ENCODE assay signal across 12 cellular contexts in the genomic region with DNA sequence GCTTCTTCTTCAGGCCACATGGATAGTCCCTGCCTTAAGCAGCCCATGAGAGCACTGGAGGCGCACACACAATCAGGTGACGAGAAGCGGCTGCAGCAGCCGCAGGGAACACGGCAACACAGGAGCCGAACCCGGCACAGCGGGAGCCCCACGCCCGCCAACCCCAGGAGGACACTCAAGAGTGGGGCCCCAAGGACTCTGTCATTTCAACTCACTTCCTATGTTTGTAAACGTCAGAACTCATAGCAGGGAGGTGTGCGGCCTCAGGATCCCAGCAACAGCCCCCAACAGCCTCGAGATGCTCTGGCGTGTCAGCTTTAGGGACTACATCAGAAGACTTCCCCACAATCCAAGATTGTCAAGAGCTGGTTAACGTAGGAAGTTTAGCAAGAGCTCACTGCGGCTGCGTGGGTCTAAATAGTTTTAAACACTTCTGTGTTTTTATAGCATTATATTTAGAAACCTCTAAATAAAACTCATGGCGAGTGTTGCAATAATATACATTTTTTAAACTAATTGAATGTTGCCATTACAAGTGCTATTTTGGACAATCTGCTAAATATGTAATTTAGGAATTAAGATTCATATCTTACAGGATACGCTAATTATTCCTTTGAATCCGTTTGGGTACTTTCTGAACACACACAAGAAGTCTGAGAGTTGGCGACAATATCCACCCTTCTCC.
A peak's percentile ranks its signal among the peaks of the same experiment; 100 is the strongest.
DNase-seq lines count a peak whose midpoint lies in the region; ATAC-seq and TF ChIP-seq lines count a peak whose summit lies in the region.
"Had no signal": no experiment of that assay in that cellular context is flagged by ENCODE, and none has a peak within 500 bp of the region (broad histone marks: within the 10 kb centered on the region; RNA-seq: fewer than 3 reads in every experiment).

No MANE protein-coding gene starts in this region.

- CTCF ChIA-PET in Panc1 (lab: Charles Lee): interaction anchor here (0.6 to 1.0 kb wide), 2 partner anchors 9 to 221 kb away, joined by 3 to 4 read pairs; no protein-coding TSS in a partner anchor

- in situ Hi-C loops in Panc1 (cut with HindIII; ENCODE audit: low pct_unique_long_range_greater_than_20kb, low sequenced_read_pairs): no loop called here

- H3K4me2 ChIP-seq in smooth muscle cell: peak overlapping the region; percentile 29

- H3K27ac Mint-ChIP-seq in endodermal cell: peak overlapping the region; percentile 56

- H3K27me3 Mint-ChIP-seq in endodermal cell (ENCODE audit: insufficient read depth): no peaks in the 10 kb centered on the region
- H3K27me3 Mint-ChIP-seq: effector memory CD8-positive, alpha-beta T cell had no signal

- H4K20me1 ChIP-seq in smooth muscle cell (ENCODE audit: low read depth): peaks cover 5% of the 10 kb centered on the region

- no peaks in the 10 kb centered on the region for H3K36me3 ChIP-seq in Panc1 (ENCODE audit: control insufficient read depth, insufficient read depth, low read length)
- H3K36me3 ChIP-seq in endodermal cell (ENCODE audit: control insufficient read depth, insufficient read depth, low read length): peaks cover 11% of the 10 kb centered on the region
- no peaks in the 10 kb centered on the region for H3K36me3 ChIP-seq in smooth muscle cell (ENCODE audit: low read depth)
- H3K36me3 ChIP-seq: MG63, SJCRH30, uterus had no signal

- ATAC-seq in Panc1: no peak
- no peak for ATAC-seq in HG02870 (IDR thresholded peaks at IDR 0.05; ENCODE audit: unreplicated experiment)
- no peak for ATAC-seq in GM21360 (IDR thresholded peaks at IDR 0.05; ENCODE audit: unreplicated experiment)

- no peak overlapping the region for H2AFZ ChIP-seq in smooth muscle cell (ENCODE audit: low read depth)

- peaks cover 19% of the 10 kb centered on the region for H3K4me1 Mint-ChIP-seq in endodermal cell

- H3K4me1 ChIP-seq in Panc1 (ENCODE audit: control insufficient read depth, insufficient read depth, low read length): peaks cover 26% of the 10 kb centered on the region
- peaks cover 7% of the 10 kb centered on the region for H3K4me1 ChIP-seq in endodermal cell (ENCODE audit: control insufficient read depth, insufficient read depth, low read length)
- peaks cover 62% of the 10 kb centered on the region for H3K4me1 ChIP-seq in smooth muscle cell (ENCODE audit: low read depth)

- H3K4me3 ChIP-seq in Panc1 (ENCODE audit: low read depth in 2 of 2, low read length in 2 of 2) (peak overlapping the region in 1 of 2 experiments; percentile 36; a peak in 1 of 4 replicates), endodermal cell (ENCODE audit: low read length) (no peak overlapping the region), smooth muscle cell (no peak overlapping the region)
- H3K4me3 ChIP-seq: MG63, SJCRH30, uterus had no signal

- H3K79me2 ChIP-seq in smooth muscle cell (ENCODE audit: low read depth): no peaks in the 10 kb centered on the region

- 90 to 96% methylated on average over 18 to 20 of the region's 21 CpGs for WGBS in endodermal cell (ENCODE audit: insufficient coverage in 1 of 2, insufficient read length in 1 of 2), 2 experiments
- WGBS in smooth muscle cell (ENCODE audit: low lambda C conversion rate): 74% methylated on average over 21 of the region's 21 CpGs

- intact Hi-C loops in Panc1 (cut with micrococcal nuclease; ENCODE audit: unreplicated experiment): no loop called here

- TF ChIP-seq CTCF in Panc1 (IDR thresholded peaks at IDR 0.05): no peak
- no peak for TF ChIP-seq CTCF in endodermal cell (conservative IDR thresholded peaks at IDR 0.05)
- TF ChIP-seq CTCF in smooth muscle cell (IDR thresholded peaks at IDR 0.05; ENCODE audit: borderline replicate concordance, insufficient read depth, poor library complexity, severe bottlenecking): no peak

- no peaks in the 10 kb centered on the region for H3F3A ChIP-seq in smooth muscle cell (ENCODE audit: low read depth)

- no peaks in the 10 kb centered on the region for H3K9me3 Mint-ChIP-seq in endodermal cell
- H3K9me3 Mint-ChIP-seq: effector memory CD8-positive, alpha-beta T cell had no signal

- POLR2A ChIA-PET in Panc1 (lab: Charles Lee): no interaction called here

- no peaks in the 10 kb centered on the region for H3K27me3 ChIP-seq in Panc1 (ENCODE audit: control insufficient read depth, insufficient read depth, low read length)
- H3K27me3 ChIP-seq in endodermal cell (ENCODE audit: control insufficient read depth, insufficient read depth, low read length, poor library complexity, severe bottlenecking): no peaks in the 10 kb centered on the region
- no peaks in the 10 kb centered on the region for H3K27me3 ChIP-seq in smooth muscle cell (ENCODE audit: low read depth)
- H3K27me3 ChIP-seq: MG63, SJCRH30, uterus had no signal

- H3K4me3 Mint-ChIP-seq in endodermal cell: no peak overlapping the region

- BruUV-seq in Panc1 (replicated peaks; lab: Mats Ljungman, UMichigan): no TSS peak

- H3K9ac ChIP-seq in endodermal cell (ENCODE audit: extremely low read depth, low read length, poor library complexity, severe bottlenecking) (no peak overlapping the region), smooth muscle cell (ENCODE audit: low read depth) (no peak overlapping the region)

- H3K36me3 Mint-ChIP-seq in endodermal cell (ENCODE audit: low read depth): peaks cover 9% of the 10 kb centered on the region

- no peaks in the 10 kb centered on the region for H3K9me3 ChIP-seq in Panc1 (ENCODE audit: control insufficient read depth, insufficient read depth, low read depth, low read length)
- H3K9me3 ChIP-seq in endodermal cell (ENCODE audit: control insufficient read depth, low read length): no peaks in the 10 kb centered on the region
- H3K9me3 ChIP-seq in smooth muscle cell (replicated peaks; ENCODE audit: low read depth): no peaks in the 10 kb centered on the region
- H3K9me3 ChIP-seq: MG63, SJCRH30, uterus had no signal

- DNase-seq in NCI-H510A treated with DMSO at 0.1 percent for 48 hours (lab: John Stamatoyannopoulos, UW) (peak; percentile 72), NCI-H510A (lab: John Stamatoyannopoulos, UW) (no peak), Panc1 (ENCODE audit: low read depth, low spot score) (no peak), endodermal cell (no peak), smooth muscle cell (lab: John Stamatoyannopoulos, UW; ENCODE audit: unreplicated experiment) (no peak)
- DNase-seq in activated T-cell treated with anti-CD3 and anti-CD28 coated beads, Interleukin-2, amount 50 U/mL, for 1 hour: no peak
- DNase-seq: effector memory CD8-positive, alpha-beta T cell; uterus had no signal

- H3K27ac ChIP-seq in Panc1 (ENCODE audit: low read length) (peak overlapping the region; percentile 69), endodermal cell (ENCODE audit: low read depth, low read length) (peak overlapping the region; percentile 97), smooth muscle cell (ENCODE audit: low read depth) (peak overlapping the region; percentile 65)
- H3K27ac ChIP-seq: uterus had no signal
